Comparison of ENCODE assay signal across 29 cellular contexts in the genomic region with DNA sequence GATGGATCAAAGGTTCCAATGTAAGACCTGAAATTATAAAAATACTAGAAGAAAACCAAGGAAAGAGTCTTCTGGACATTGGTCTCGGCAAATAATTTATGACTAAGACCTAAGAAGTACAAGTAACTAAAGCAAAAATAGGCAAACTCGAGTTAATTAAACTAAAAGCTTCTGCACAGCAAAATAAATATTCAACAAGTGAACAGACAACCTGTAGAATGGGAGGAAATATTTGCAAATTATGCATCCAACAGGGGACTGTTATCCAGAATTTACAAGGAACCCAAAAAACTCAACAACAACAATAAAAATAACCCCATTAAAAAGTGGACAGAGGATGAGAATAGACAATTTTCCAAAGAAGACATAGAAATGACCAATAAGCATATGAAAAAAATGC. TPM values are rescaled to one million over a fixed set of nuclear protein-coding genes. Genes with fewer than 3 reads are reported as not detected.
DNase-seq lines count a peak whose midpoint lies in the region; FAIRE-seq and TF ChIP-seq lines count a peak whose summit lies in the region.
"Had no signal": no experiment of that assay in that cellular context is flagged by ENCODE, and none has a peak within 500 bp of the region (broad histone marks: within the 10 kb centered on the region; RNA-seq: fewer than 3 reads in every experiment).

No MANE protein-coding gene starts in this region.

- no peaks in the 10 kb centered on the region for H3K9me3 ChIP-seq in HEK293 (ENCODE audit: control insufficient read depth, insufficient read depth, low read depth, low read length)
- no peaks in the 10 kb centered on the region for H3K9me3 ChIP-seq in kidney (ENCODE audit: control insufficient read depth in 1 of 2, low read length in 2 of 2)
- H3K9me3 ChIP-seq: A549, BE2C, Caco-2 had no signal

- no peak for DNase-seq in kidney
- DNase-seq: 8988T; ACHN; AML-193; BE2C; C1 segment of cervical spinal cord; Caco-2; Calu3; CD4-positive, alpha-beta memory T cell; CD4-positive, alpha-beta T cell; CD4-positive, CD25-positive, alpha-beta regulatory T cell; CD8-positive, alpha-beta memory T cell; CD8-positive, alpha-beta T cell; COR-L47; DMS 273 treated with DMSO at 0.1 percent for 48 hours; DMS153; DMS53; DMS79; DMS79 treated with DMSO at 0.1 percent for 48 hours; DND-41; EL had no signal

- no peaks in the 10 kb centered on the region for H3K4me1 ChIP-seq in HEK293 (ENCODE audit: control insufficient read depth, insufficient read depth, low read length)
- no peaks in the 10 kb centered on the region for H3K4me1 ChIP-seq in kidney (ENCODE audit: control insufficient read depth in 1 of 2, insufficient read depth in 1 of 2, low read depth in 1 of 2, low read length in 2 of 2)
- H3K4me1 ChIP-seq: A549; BE2C; BLaER1; BLaER1 treated with 17β-estradiol and CSF1 and Interleukin-3, amounts not matched to agents 10 nM and 100 nM; Caco-2 had no signal

- H3K9ac ChIP-seq in kidney (ENCODE audit: low read length in 2 of 2): no peak overlapping the region
- H3K9ac ChIP-seq: BLaER1; BLaER1 treated with 17β-estradiol and CSF1 and Interleukin-3, amounts not matched to agents 10 nM and 100 nM had no signal

- no peaks in the 10 kb centered on the region for H3K36me3 ChIP-seq in HEK293 (ENCODE audit: control insufficient read depth in 2 of 2, insufficient read depth in 1 of 2, low read length in 2 of 2)
- no peaks in the 10 kb centered on the region for H3K36me3 ChIP-seq in kidney (ENCODE audit: control insufficient read depth in 1 of 2, insufficient read depth in 2 of 2, low read length in 2 of 2)
- H3K36me3 ChIP-seq: BE2C; BLaER1; BLaER1 treated with 17β-estradiol and CSF1 and Interleukin-3, amounts not matched to agents 10 nM and 100 nM had no signal

- POLR2A ChIA-PET in HEK293 (lab: Yijun Ruan, JAX): no interaction called here

- H3K27ac ChIP-seq in HEK293 (ENCODE audit: extremely low read depth, low read depth, low read length) (no peak overlapping the region), kidney (ENCODE audit: low read depth in 2 of 2, low read length in 2 of 2) (no peak overlapping the region)
- H3K27ac ChIP-seq: 22Rv1; A549; BLaER1; BLaER1 treated with 17β-estradiol and CSF1 and Interleukin-3, amounts not matched to agents 10 nM and 100 nM; C4-2B had no signal

- no peak for FAIRE-seq in kidney (lab: Jason Lieb, UNC)
- FAIRE-seq: A204.1, A549, D721Med had no signal

- TF ChIP-seq CTCF in HEK293 (tag by site-specific recombination; IDR thresholded peaks at IDR 0.05) (no peak), kidney (IDR thresholded peaks at IDR 0.05; ENCODE audit: borderline replicate concordance, extremely low read depth, insufficient read depth) (no peak)

- H3K4me3 ChIP-seq in HEK293 (ENCODE audit: low read depth, low read length): no peak overlapping the region
- no peak overlapping the region for H3K4me3 ChIP-seq in kidney (ENCODE audit: low read length in 2 of 2)
- H3K4me3 ChIP-seq: A549; BLaER1; BLaER1 treated with 17β-estradiol and CSF1 and Interleukin-3, amounts not matched to agents 10 nM and 100 nM had no signal

- CTCF ChIA-PET in HEK293 (lab: Yijun Ruan, JAX): no interaction called here

- intact Hi-C loops in kidney (cut with DNase I): no loop called here

TF ChIP-seq in HEK293, 187 proteins besides CTCF, POLR2A, EP300 and RAD21:
- TF ChIP-seq SCRT2 (tag by site-specific recombination; IDR thresholded peaks at IDR 0.05): peak; percentile 82
- no peak for TF ChIP-seq MEIS1 (CRISPR knock-in tag; IDR thresholded peaks at IDR 0.05; ENCODE audit: borderline replicate concordance)
- TF ChIP-seq SCRT1 (tag by site-specific recombination; IDR thresholded peaks at IDR 0.05; ENCODE audit: borderline replicate concordance): peak; percentile 71; the same call in 1 of the 2 replicates
- TF ChIP-seq, protein P1, sequence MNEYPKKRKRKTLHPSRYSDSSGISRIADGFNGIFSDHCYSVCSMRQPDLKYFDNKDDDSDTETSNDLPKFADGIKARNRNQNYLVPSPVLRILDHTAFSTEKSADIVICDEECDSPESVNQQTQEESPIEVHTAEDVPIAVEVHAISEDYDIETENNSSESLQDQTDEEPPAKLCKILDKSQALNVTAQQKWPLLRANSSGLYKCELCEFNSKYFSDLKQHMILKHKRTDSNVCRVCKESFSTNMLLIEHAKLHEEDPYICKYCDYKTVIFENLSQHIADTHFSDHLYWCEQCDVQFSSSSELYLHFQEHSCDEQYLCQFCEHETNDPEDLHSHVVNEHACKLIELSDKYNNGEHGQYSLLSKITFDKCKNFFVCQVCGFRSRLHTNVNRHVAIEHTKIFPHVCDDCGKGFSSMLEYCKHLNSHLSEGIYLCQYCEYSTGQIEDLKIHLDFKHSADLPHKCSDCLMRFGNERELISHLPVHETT (tag by site-specific recombination; IDR thresholded peaks at IDR 0.05): no peak
TF ChIP-seq in HEK293: peak in this region for 2.

RNA-seq across cellular contexts. Expression of a gene that starts 9.7 kb away (rescaled TPM):
- 12.4 TPM for total RNA-seq in kidney
- polyA plus RNA-seq in kidney (ENCODE audit: insufficient read depth, low read depth, low replicate concordance): 6.0 TPM
